ENCODE assay signal across 8 cellular contexts in the genomic region with DNA sequence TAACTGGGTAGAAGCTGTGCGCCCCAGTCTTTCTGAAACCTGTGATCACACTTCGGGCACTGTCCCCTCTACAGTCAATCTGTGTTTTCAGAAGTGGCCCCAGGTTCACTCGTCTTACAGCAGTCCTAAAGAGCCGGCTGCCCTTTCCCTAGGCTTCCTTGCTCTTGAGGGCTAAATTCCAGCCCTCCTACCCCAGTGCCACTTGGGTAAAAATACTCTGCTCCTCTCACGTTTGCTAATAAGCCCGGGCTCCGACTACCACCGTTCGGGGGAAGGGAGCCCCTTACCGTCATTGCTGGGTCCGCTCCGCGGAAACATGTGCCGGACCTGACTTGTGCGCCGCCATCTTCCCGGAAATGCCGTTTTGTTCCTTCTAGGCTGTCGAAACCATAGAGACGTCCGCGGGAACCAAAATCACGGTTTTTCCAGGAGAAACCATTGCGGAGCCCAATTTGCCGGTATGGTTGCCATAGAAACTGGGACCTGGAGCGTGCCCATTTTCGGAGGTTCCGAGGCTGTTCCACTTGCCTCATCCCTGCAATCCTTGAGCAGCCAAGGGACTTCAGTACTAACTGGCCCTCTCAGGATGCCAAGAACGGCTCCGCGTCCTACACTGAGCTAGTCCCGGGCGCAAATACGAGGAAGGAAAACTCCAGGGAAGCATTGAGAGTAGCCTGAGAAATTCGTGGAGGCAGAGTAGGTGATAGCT. TPM values are rescaled to one million over a fixed set of nuclear protein-coding genes. Genes with fewer than 3 reads are reported as not detected.
DNase-seq lines count a peak whose midpoint lies in the region; ATAC-seq and TF ChIP-seq lines count a peak whose summit lies in the region.

A gene (minus strand): TSS at position 358 of the 709 bp plus-strand sequence.

- TF ChIP-seq CTCF in OCI-LY7 (conservative IDR thresholded peaks at IDR 0.05; ENCODE audit: low read length): no peak
- no peak for TF ChIP-seq CTCF in mucosa of descending colon (IDR thresholded peaks at IDR 0.05)

- H3K36me3 ChIP-seq in OCI-LY7 (ENCODE audit: insufficient read depth, low read length): peaks cover 35% of the 10 kb centered on the region
- no peaks in the 10 kb centered on the region for H3K36me3 ChIP-seq in mucosa of descending colon (ENCODE audit: low read depth)

- no TSS peak for BruUV-seq in OCI-LY7 (replicated peaks; lab: Mats Ljungman, UMichigan)

- H3K9me2 ChIP-seq in OCI-LY7 (ENCODE audit: insufficient read depth, low read length): no peaks in the 10 kb centered on the region

- H3K4me2 ChIP-seq in OCI-LY7 (ENCODE audit: low read length): peak within 1 kb of the TSS; percentile 91

- H2AFZ ChIP-seq in OCI-LY7 (ENCODE audit: low read length): peak within 1 kb of the TSS; percentile 97

- peak; percentile 93 for DNase-seq in A172 (ENCODE audit: low spot score)
- DNase-seq in HuH-7.5 (ENCODE audit: low spot score): peak; percentile 66
- peak; percentile 86 for DNase-seq in OCI-LY7 (ENCODE audit: low spot score)
- peak; percentile 71 for DNase-seq in activated T-cell treated with anti-CD3 and anti-CD28 coated beads for 24 hours (ENCODE audit: low read depth)
- no peak for DNase-seq in epithelial cell of prostate (ENCODE audit: low read depth, low spot score)
- DNase-seq in mucosa of descending colon: peak; percentile 76 to 83 (median 78)
- DNase-seq in stimulated activated CD8-positive, alpha-beta memory T cell treated with anti-CD3 and anti-CD28 coated beads, Interleukin-4, amount 100 ng/mL, for 1 hour (ENCODE audit: low read depth in 2 of 2, low spot score in 1 of 2): peak; percentile 47 to 54

- intact Hi-C loops in OCI-LY7 (cut with micrococcal nuclease; ENCODE audit: unreplicated experiment): loop anchor here (1.0 kb wide), 1 partner anchor 144 kb away; no protein-coding TSS in a partner anchor
- intact Hi-C loops in mucosa of descending colon (cut with DNase I, micrococcal nuclease): loop anchor here (10.0 kb wide), 2 partner anchors 116 to 146 kb away; no protein-coding TSS in a partner anchor

- H3K79me2 ChIP-seq in OCI-LY7 (ENCODE audit: insufficient read depth, low read depth, low read length): peaks cover 40% of the 10 kb centered on the region

- no peaks in the 10 kb centered on the region for H3K9me3 ChIP-seq in OCI-LY7 (ENCODE audit: low read length)
- no peaks in the 10 kb centered on the region for H3K9me3 ChIP-seq in mucosa of descending colon

- ATAC-seq in GM18861 (IDR thresholded peaks at IDR 0.05; ENCODE audit: unreplicated experiment): peak; percentile 47
- peak; percentile 89 for ATAC-seq in mucosa of descending colon

- POLR2A ChIA-PET in OCI-LY7 (lab: Charles Lee): interaction anchor here (0.6 to 4.7 kb wide), 9 partner anchors 10 to 1575 kb away, joined by 3 to 27 read pairs (median 3); a partner anchor contains a TSS

- H3K27ac ChIP-seq in OCI-LY7 (ENCODE audit: low read depth, low read length, poor library complexity, severe bottlenecking): peak within 1 kb of the TSS; percentile 69
- peak within 1 kb of the TSS; percentile 76 for H3K27ac ChIP-seq in epithelial cell of prostate

- CTCF ChIA-PET in OCI-LY7 (lab: Charles Lee; ENCODE audit: unreplicated experiment): interaction anchor here (1.4 kb wide), 1 partner anchor 9 kb away, joined by 4 read pairs; a partner anchor contains a TSS

- peaks cover 26% of the 10 kb centered on the region for H3K4me1 ChIP-seq in OCI-LY7 (ENCODE audit: insufficient read depth, low read length, poor library complexity, severe bottlenecking)
- H3K4me1 ChIP-seq in mucosa of descending colon (ENCODE audit: low read depth): peaks cover 13% of the 10 kb centered on the region

- peak within 1 kb of the TSS; percentile 78 for H3K4me3 ChIP-seq in OCI-LY7 (ENCODE audit: low read depth, low read length, poor library complexity, severe bottlenecking)
- H3K4me3 ChIP-seq in mucosa of descending colon: peak within 1 kb of the TSS; percentile 41

- H4K20me1 ChIP-seq in OCI-LY7 (ENCODE audit: insufficient read depth, low read length): no peaks in the 10 kb centered on the region

RNA-seq across cellular contexts. Expression of the gene that starts here (rescaled TPM):
- 53.1 and 54.1 TPM in 2 replicates for total RNA-seq in A172 (2014; rRNA removed; shearing (Covaris generic))
- 33.3 and 40.9 TPM in 2 replicates for total RNA-seq in OCI-LY7 (2014; rRNA removed; shearing (Covaris generic))
- total RNA-seq in OCI-LY7 (2022) (38.5 and 51.6 TPM in 2 replicates), mucosa of descending colon (10 to 100 TPM; 17.4 to 25.9 (median 21.5) TPM)
